12 cellular contexts compared by ENCODE assay signal in the genomic region with DNA sequence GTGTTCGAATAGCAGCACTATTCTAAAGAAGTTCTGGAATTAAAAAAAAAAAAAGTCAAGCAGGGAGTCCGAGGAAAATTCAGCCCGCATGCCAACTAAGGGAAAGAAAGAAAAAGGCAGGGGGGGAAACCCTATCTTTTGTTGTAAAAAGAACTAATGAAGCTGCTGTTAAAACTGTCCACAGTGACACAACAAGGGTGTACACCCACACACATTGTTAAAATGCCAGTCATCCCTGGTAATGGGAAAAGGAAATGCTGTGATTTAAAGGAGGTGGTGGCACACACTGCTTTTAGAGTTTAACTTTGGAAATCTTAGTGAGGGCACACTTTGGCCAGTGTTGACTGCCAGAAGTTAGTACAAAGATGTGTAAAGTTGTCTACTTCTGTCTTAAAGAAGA.
DNase-seq lines count a peak whose midpoint lies in the region; ATAC-seq and TF ChIP-seq lines count a peak whose summit lies in the region.
"Had no signal": no experiment of that assay in that cellular context is flagged by ENCODE, and none has a peak within 500 bp of the region (broad histone marks: within the 10 kb centered on the region; RNA-seq: fewer than 3 reads in every experiment).

No MANE protein-coding gene starts in this region.

- no peak overlapping the region for H3K27ac ChIP-seq in lower lobe of right lung
- H3K27ac ChIP-seq: parathyroid adenoma had no signal

- no peaks in the 10 kb centered on the region for H3K36me3 ChIP-seq in lower lobe of right lung

- ATAC-seq in lower lobe of right lung, result no peak
- ATAC-seq: esophagus mucosa, WTC11 had no signal

- H3K9me3 Mint-ChIP-seq in HFFc6 (no peaks in the 10 kb centered on the region), type B pancreatic cell (no peaks in the 10 kb centered on the region)

- H3K4me3 Mint-ChIP-seq in HFFc6, result no peak overlapping the region
- H3K4me3 Mint-ChIP-seq in type B pancreatic cell, result peak overlapping the region; percentile 7
- H3K4me3 Mint-ChIP-seq: WTC11 had no signal

- H3K9me3 ChIP-seq in lower lobe of right lung, result no peaks in the 10 kb centered on the region

- no peak overlapping the region for H3K4me3 ChIP-seq in lower lobe of right lung

- H3K27me3 ChIP-seq in lower lobe of right lung (ENCODE audit: low read depth), result no peaks in the 10 kb centered on the region

- H3K4me1 Mint-ChIP-seq in HFFc6 (ENCODE audit: low read depth), result peaks cover 14% of the 10 kb centered on the region
- H3K4me1 Mint-ChIP-seq in type B pancreatic cell (ENCODE audit: unreplicated experiment), result peaks cover 21% of the 10 kb centered on the region

- intact Hi-C loops in lower lobe of right lung (cut with DNase I), result no loop called here

- in situ Hi-C loops in GM13976 (cut with MboI; ENCODE audit: low sequenced_read_pairs, unreplicated experiment), result no loop called here

- no peak for TF ChIP-seq CTCF in HFFc6 (IDR thresholded peaks at IDR 0.05)
- TF ChIP-seq CTCF in type B pancreatic cell (conservative IDR thresholded peaks at IDR 0.05), result no peak
- TF ChIP-seq CTCF in lower lobe of right lung (IDR thresholded peaks at IDR 0.05), result no peak
- TF ChIP-seq CTCF in GM13976 (IDR thresholded peaks at IDR 0.05; ENCODE audit: borderline replicate concordance, control extremely low read depth, extremely low read depth, insufficient read depth, missing control alignments), result no peak

- no peaks in the 10 kb centered on the region for H3K4me1 ChIP-seq in lower lobe of right lung
- H3K4me1 ChIP-seq: parathyroid adenoma had no signal

- H3K27ac Mint-ChIP-seq in HFFc6, result no peak overlapping the region
- H3K27ac Mint-ChIP-seq in type B pancreatic cell, result no peak overlapping the region

- H3K36me3 Mint-ChIP-seq in HFFc6 (ENCODE audit: low read depth) (no peaks in the 10 kb centered on the region), type B pancreatic cell (no peaks in the 10 kb centered on the region)
- H3K36me3 Mint-ChIP-seq: WTC11 had no signal

- DNase-seq in HFFc6 (peak; percentile 8), astrocyte of the hippocampus (ENCODE audit: low read depth, low spot score) (peak; percentile 78), islet precursor cell (peak; percentile 61), type B pancreatic cell (ENCODE audit: extremely low spot score, unreplicated experiment) (no peak), lower lobe of right lung (no peak), NCI-H82 (lab: John Stamatoyannopoulos, UW) (no peak), GM13976 (ENCODE audit: low spot score) (no peak)
- DNase-seq: activated T-cell treated with anti-CD3 and anti-CD28 coated beads for 4 hours, NCI-H2227 treated with DMSO at 0.1 percent for 48 hours had no signal

- H3K27me3 Mint-ChIP-seq in HFFc6 (ENCODE audit: insufficient read depth), result peaks cover 1% of the 10 kb centered on the region; the same call in 1 of the 2 replicates
- no peaks in the 10 kb centered on the region for H3K27me3 Mint-ChIP-seq in type B pancreatic cell

Comparison
In these comparisons a context has a peak if more than half of its experiments do, and no peak if none do; other contexts are left out.
1. DNase-seq: peak in HFFc6 (single experiment), astrocyte of the hippocampus (single experiment) and islet precursor cell (single experiment); none in type B pancreatic cell (single experiment), lower lobe of right lung (single experiment), NCI-H82 (single experiment) and GM13976 (single experiment).